Comparison of ENCODE assay signal across 24 cellular contexts in genomic region chr1:29157269-29157601, GRCh38. TPM values are rescaled to one million over a fixed set of nuclear protein-coding genes. Genes with fewer than 3 reads are reported as not detected.
DNase-seq lines count a peak whose midpoint lies in the region; ATAC-seq, FAIRE-seq and TF ChIP-seq lines count a peak whose summit lies in the region.
"Had no signal": no experiment of that assay in that cellular context is flagged by ENCODE, and none has a peak within 500 bp of the region (broad histone marks: within the 10 kb centered on the region; RNA-seq: fewer than 3 reads in every experiment).

No MANE protein-coding gene starts in this region.

- no peak overlapping the region for H3K18ac ChIP-seq in H9 (ENCODE audit: insufficient read length, low read depth, low read length)
- H3K18ac ChIP-seq in mesendoderm (ENCODE audit: low read length): no peak overlapping the region

- DNase-seq in H9 (no peak), WTC11 (ENCODE audit: low spot score) (no peak), mesendoderm (no peak), sigmoid colon (no peak), HTR-8/SVneo (ENCODE audit: insufficient read length, low spot score) (no peak), NCI-H526 treated with DMSO at 0.1 percent for 48 hours (lab: John Stamatoyannopoulos, UW) (no peak)
- no peak for DNase-seq in stimulated activated effector memory CD8-positive, alpha-beta T cell treated with anti-CD3 and anti-CD28 coated beads, Interleukin-12 subunit alpha, Interleukin-12 subunit beta, amount 100 ng/mL, for 72 hours (ENCODE audit: low spot score in 2 of 2)
- DNase-seq: activated CD4-positive, alpha-beta T cell treated with anti-CD3 and anti-CD28 coated beads, Interleukin-2, amount 10 ng/mL, durations not matched to agents 24 days and 14 days; activated gamma-delta T cell; activated T-cell treated with anti-CD3 and anti-CD28 coated beads, Interleukin-2, amount 50 U/mL, for 24 hours; COR-L47; H7; Karpas-422; NCI-H1436 treated with DMSO at 0.1 percent for 48 hours; NCI-H2107; NCI-H446 treated with DMSO at 0.1 percent for 48 hours; stimulated activated naive CD8-positive, alpha-beta T cell treated with anti-CD3 and anti-CD28 coated beads, Interleukin-15, Interleukin-2, amounts not matched to agents 100 U/mL and 50 U/mL, for 24 hours; WERI-Rb-1 had no signal

- no peak overlapping the region for H3K14ac ChIP-seq in H9 (ENCODE audit: insufficient read depth, low read length)

- H3K4me1 ChIP-seq in H9 (ENCODE audit: insufficient read depth, low read length) (peaks cover 5% of the 10 kb centered on the region; the same call in 1 of the 2 replicates), mesendoderm (ENCODE audit: control insufficient read depth, low read depth, low read length) (peaks cover 3% of the 10 kb centered on the region), sigmoid colon (peaks cover 0 to 44% (median 33%) of the 10 kb centered on the region in 4 donors)

- peak overlapping the region in 2 of 3 experiments; percentile 29 to 86; a peak in 2 of 7 replicates for H3K27ac Mint-ChIP-seq in H9
- peak overlapping the region; percentile 95 for H3K27ac Mint-ChIP-seq in WTC11
- H3K27ac Mint-ChIP-seq in stimulated activated effector memory CD8-positive, alpha-beta T cell treated with anti-CD3 and anti-CD28 coated beads, Interleukin-12 subunit alpha, Interleukin-12 subunit beta, amount 100 ng/mL, for 72 hours: no peak overlapping the region
- H3K27ac Mint-ChIP-seq: activated CD4-positive, alpha-beta T cell treated with anti-CD3 and anti-CD28 coated beads, Interleukin-2, amount 10 ng/mL, durations not matched to agents 24 days and 14 days had no signal

- no peak overlapping the region for H2AFZ ChIP-seq in H9 (ENCODE audit: low read length)

- no peak overlapping the region for H2BK12ac ChIP-seq in H9 (ENCODE audit: insufficient read length, low read depth, low read length)

- no peak overlapping the region for H3K4me3 Mint-ChIP-seq in H9
- no peak overlapping the region for H3K4me3 Mint-ChIP-seq in WTC11
- H3K4me3 Mint-ChIP-seq in stimulated activated effector memory CD8-positive, alpha-beta T cell treated with anti-CD3 and anti-CD28 coated beads, Interleukin-12 subunit alpha, Interleukin-12 subunit beta, amount 100 ng/mL, for 72 hours: no peak overlapping the region
- H3K4me3 Mint-ChIP-seq: activated CD4-positive, alpha-beta T cell treated with anti-CD3 and anti-CD28 coated beads, Interleukin-2, amount 10 ng/mL, durations not matched to agents 24 days and 14 days; activated T-cell treated with anti-CD3 and anti-CD28 coated beads, Interleukin-2, amount 50 U/mL, for 24 hours had no signal

- H3K23me2 ChIP-seq in H9 (ENCODE audit: insufficient read length, low read depth, low read length, poor library complexity, severe bottlenecking): no peaks in the 10 kb centered on the region

- H4K20me1 ChIP-seq in H9 (ENCODE audit: control insufficient read depth, insufficient read depth, insufficient read length): no peaks in the 10 kb centered on the region

- POLR2A ChIA-PET in WTC11 (lab: Charles Lee): interaction anchor here (0.9 kb wide), 1 partner anchor 35 kb away, joined by 3 read pairs; no protein-coding TSS in a partner anchor

- H3K9me3 Mint-ChIP-seq in H9 (no peaks in the 10 kb centered on the region; a peak in 1 of 5 replicates), WTC11 (no peaks in the 10 kb centered on the region)
- H3K9me3 Mint-ChIP-seq in stimulated activated effector memory CD8-positive, alpha-beta T cell treated with anti-CD3 and anti-CD28 coated beads, Interleukin-12 subunit alpha, Interleukin-12 subunit beta, amount 100 ng/mL, for 72 hours: no peaks in the 10 kb centered on the region
- H3K9me3 Mint-ChIP-seq: activated CD4-positive, alpha-beta T cell treated with anti-CD3 and anti-CD28 coated beads, Interleukin-2, amount 10 ng/mL, durations not matched to agents 24 days and 14 days; activated T-cell treated with anti-CD3 and anti-CD28 coated beads, Interleukin-2, amount 50 U/mL, for 24 hours had no signal

- H2AK5ac ChIP-seq in H9 (ENCODE audit: insufficient read length, low read length): no peak overlapping the region
- H2AK5ac ChIP-seq in mesendoderm (ENCODE audit: low read length): no peak overlapping the region

- H3K4me3 ChIP-seq in mesendoderm (ENCODE audit: low read length) (no peak overlapping the region), sigmoid colon (no peak overlapping the region)
- H3K4me3 ChIP-seq: BLaER1, tibial nerve had no signal

- no peaks in the 10 kb centered on the region for H3K79me1 ChIP-seq in H9 (ENCODE audit: insufficient read depth, low read depth, low read length, poor library complexity, severe bottlenecking)
- peaks cover 7% of the 10 kb centered on the region for H3K79me1 ChIP-seq in mesendoderm (ENCODE audit: low read length)

- no peak overlapping the region for H3T11ph ChIP-seq in H9 (ENCODE audit: low read length)

- no peak for TF ChIP-seq POLR2A in sigmoid colon (IDR thresholded peaks at IDR 0.05)

- intact Hi-C loops in sigmoid colon (cut with DNase I): no loop called here

- TF ChIP-seq CTCF in H9 (conservative IDR thresholded peaks at IDR 0.05) (no peak), WTC11 (IDR thresholded peaks at IDR 0.05) (no peak), sigmoid colon (IDR thresholded peaks at IDR 0.05) (no peak)

- H3K79me2 ChIP-seq in H9 (ENCODE audit: insufficient read depth, low read length) (no peaks in the 10 kb centered on the region), mesendoderm (ENCODE audit: control insufficient read depth, insufficient read depth, low read length) (peaks cover 7% of the 10 kb centered on the region)

- H3K36me3 ChIP-seq in mesendoderm (ENCODE audit: control insufficient read depth, insufficient read depth, low read length) (peaks cover 9% of the 10 kb centered on the region), sigmoid colon (peaks cover 26 to 78% (median 42%) of the 10 kb centered on the region in 4 donors)

- WGBS in H9 (ENCODE audit: extremely low coverage, insufficient read length, low lambda C conversion rate): no CpG with 5 or more reads among the region's 3 CpGs
- WGBS in mesendoderm (ENCODE audit: extremely low coverage, insufficient coverage, low lambda C conversion rate): no CpG with 5 or more reads among the region's 3 CpGs
- 91 to 94% methylated on average over 3 of the region's 3 CpGs for WGBS in sigmoid colon, 2 donors

- no peak overlapping the region for H2BK20ac ChIP-seq in H9 (ENCODE audit: low read depth, low read length, poor library complexity, severe bottlenecking)

- H2BK120ac ChIP-seq in H9 (ENCODE audit: low read depth, low read length, poor library complexity, severe bottlenecking) (no peak overlapping the region), mesendoderm (ENCODE audit: low read depth, low read length) (no peak overlapping the region)

- no peak overlapping the region for H4K91ac ChIP-seq in H9 (ENCODE audit: insufficient read length, low read depth, low read length)

- H3K9ac ChIP-seq in H9 (ENCODE audit: extremely low read depth, insufficient read length, low read length): no peak overlapping the region
- no peak overlapping the region for H3K9ac ChIP-seq in mesendoderm (ENCODE audit: low read length)
- H3K9ac ChIP-seq: BLaER1 had no signal

- no peak overlapping the region for H3K4me2 ChIP-seq in H9 (ENCODE audit: insufficient read depth, insufficient read length, low read length)
- no peak overlapping the region for H3K4me2 ChIP-seq in mesendoderm (ENCODE audit: low read length)
- H3K4me2 ChIP-seq: BLaER1 had no signal

- no peak overlapping the region for H2BK15ac ChIP-seq in H9 (ENCODE audit: low read depth, low read length)
- no peak overlapping the region for H2BK15ac ChIP-seq in mesendoderm (replicated peaks; ENCODE audit: low read depth)

- H3K27ac ChIP-seq in H9 (ENCODE audit: insufficient read length, low read depth, low read length) (no peak overlapping the region), mesendoderm (ENCODE audit: low read depth, low read length) (peak overlapping the region; percentile 85), sigmoid colon (peak overlapping the region; percentile 49 to 62 (median 54))
- H3K27ac ChIP-seq: BLaER1, WERI-Rb-1 had no signal

- no peaks in the 10 kb centered on the region for H3K27me3 Mint-ChIP-seq in H9 (ENCODE audit: low read depth)
- no peaks in the 10 kb centered on the region for H3K27me3 Mint-ChIP-seq in WTC11 (ENCODE audit: low read depth)
- H3K27me3 Mint-ChIP-seq: activated CD4-positive, alpha-beta T cell treated with anti-CD3 and anti-CD28 coated beads, Interleukin-2, amount 10 ng/mL, durations not matched to agents 24 days and 14 days; activated T-cell treated with anti-CD3 and anti-CD28 coated beads, Interleukin-2, amount 50 U/mL, for 24 hours had no signal

- no peak overlapping the region for H2BK5ac ChIP-seq in H9 (ENCODE audit: insufficient read length, low read length)
- no peak overlapping the region for H2BK5ac ChIP-seq in mesendoderm (ENCODE audit: low read length)

- H4K5ac ChIP-seq in H9 (ENCODE audit: insufficient read length, low read depth, low read length) (no peak overlapping the region), mesendoderm (ENCODE audit: low read length) (no peak overlapping the region)

- CTCF ChIA-PET in WTC11 (lab: Charles Lee): interaction anchor here (1.1 to 1.8 kb wide), 3 partner anchors 36 to 45 kb away, joined by 3 to 11 read pairs (median 3); no protein-coding TSS in a partner anchor

- H4K8ac ChIP-seq in H9 (replicated peaks; ENCODE audit: insufficient read length, low read depth, low read length) (no peak overlapping the region), mesendoderm (ENCODE audit: low read depth, low read length) (no peak overlapping the region)

- H3K4ac ChIP-seq in H9 (ENCODE audit: low read depth, low read length) (no peak overlapping the region), mesendoderm (ENCODE audit: low read depth, low read length) (no peak overlapping the region)

- H3K4me1 Mint-ChIP-seq in H9 (peaks cover 8 to 10% of the 10 kb centered on the region in 2 experiments), WTC11 (peaks cover 31% of the 10 kb centered on the region)
- peaks cover 5% of the 10 kb centered on the region for H3K4me1 Mint-ChIP-seq in stimulated activated effector memory CD8-positive, alpha-beta T cell treated with anti-CD3 and anti-CD28 coated beads, Interleukin-12 subunit alpha, Interleukin-12 subunit beta, amount 100 ng/mL, for 72 hours

- H3K36me3 Mint-ChIP-seq in H9 (ENCODE audit: insufficient read depth in 1 of 3, low read depth in 3 of 3): peaks cover 41 to 80% (median 76%) of the 10 kb centered on the region in 3 experiments
- H3K36me3 Mint-ChIP-seq in WTC11: peaks cover 70% of the 10 kb centered on the region
- H3K36me3 Mint-ChIP-seq in stimulated activated effector memory CD8-positive, alpha-beta T cell treated with anti-CD3 and anti-CD28 coated beads, Interleukin-12 subunit alpha, Interleukin-12 subunit beta, amount 100 ng/mL, for 72 hours: peaks cover 100% of the 10 kb centered on the region

- H3K23ac ChIP-seq in H9 (ENCODE audit: insufficient read length, low read depth, low read length): no peak overlapping the region
- no peak overlapping the region for H3K23ac ChIP-seq in mesendoderm (ENCODE audit: low read length)

- H3K27me3 ChIP-seq in H9 (ENCODE audit: insufficient read depth, low read length) (no peaks in the 10 kb centered on the region), mesendoderm (ENCODE audit: insufficient read depth, low read length, poor library complexity) (no peaks in the 10 kb centered on the region), sigmoid colon (no peaks in the 10 kb centered on the region)
- H3K27me3 ChIP-seq: tibial nerve had no signal

- no peak overlapping the region for H3K56ac ChIP-seq in H9 (ENCODE audit: insufficient read length, low read depth, low read length)
- peak overlapping the region; percentile 47 for H3K56ac ChIP-seq in mesendoderm (ENCODE audit: low read length)

- ATAC-seq in WTC11 (no peak), GM21381 (IDR thresholded peaks at IDR 0.05; ENCODE audit: unreplicated experiment) (no peak)
- ATAC-seq in stimulated activated effector memory CD8-positive, alpha-beta T cell treated with anti-CD3 and anti-CD28 coated beads, Interleukin-12 subunit alpha, Interleukin-12 subunit beta, amount 100 ng/mL, for 72 hours: no peak
- ATAC-seq: stimulated activated naive CD8-positive, alpha-beta T cell treated with anti-CD3 and anti-CD28 coated beads, Interleukin-15, Interleukin-2, amounts not matched to agents 100 U/mL and 50 U/mL, for 24 hours had no signal

- no peak for TF ChIP-seq EP300 in sigmoid colon (IDR thresholded peaks at IDR 0.05)

- FAIRE-seq in HTR-8/SVneo (lab: Jason Lieb, UNC): no peak
- FAIRE-seq: endothelial cell of umbilical vein, G401.6 had no signal

- H3K9me3 ChIP-seq in H9 (ENCODE audit: control insufficient read depth, low read depth, low read length) (no peaks in the 10 kb centered on the region), sigmoid colon (no peaks in the 10 kb centered on the region)
- H3K9me3 ChIP-seq: BLaER1, tibial nerve had no signal

RNA-seq across cellular contexts. Expression of gene SRSF4, which starts 24.5 kb away (rescaled TPM):
- 89.8 and 90.6 TPM in 2 replicates for total RNA-seq in H9 (2021)
- total RNA-seq in WTC11 (2021): 93.8 to 99.9 TPM (median 94.7 TPM) in 3 replicates
- polyA plus RNA-seq in mesendoderm (2013, experiment 1 of 2): 89.4 TPM
- 88.1 TPM for polyA plus RNA-seq in mesendoderm (2013, experiment 2 of 2)
- 100 to 1,000 TPM in 2 of 4 donors, 10 to 100 TPM in 2; 80.3 to 110 (median 96.6) TPM for total RNA-seq in sigmoid colon
- 10 to 100 TPM; 41.4 to 72.2 (median 54.6) TPM for polyA plus RNA-seq in sigmoid colon

RNA-seq across cellular contexts. Expression of gene TMEM200B, which starts 33.5 kb away (rescaled TPM):
- 12.6 and 12.9 TPM in 2 replicates for total RNA-seq in H9 (2021)
- 19.1 to 22.6 TPM (median 22.1 TPM) in 3 replicates for total RNA-seq in WTC11 (2021)
- polyA plus RNA-seq in mesendoderm (2013, experiment 1 of 2): 2.1 TPM
- 2.5 TPM for polyA plus RNA-seq in mesendoderm (2013, experiment 2 of 2)
- 10 to 100 TPM; 24.6 to 32.6 (median 31.3) TPM for total RNA-seq in sigmoid colon
- 1 to 10 TPM in 2 of 3 donors, under 1 TPM in 1; 0.23 to 5.5 (median 1.8) TPM for polyA plus RNA-seq in sigmoid colon
- total RNA-seq: HT-29 had no signal
